21 cellular contexts compared by ENCODE assay signal in genomic region chr3:56136514-56136913, GRCh38.
DNase-seq lines count a peak whose midpoint lies in the region; ATAC-seq and TF ChIP-seq lines count a peak whose summit lies in the region.
"Had no signal": no experiment of that assay in that cellular context is flagged by ENCODE, and none has a peak within 500 bp of the region (broad histone marks: within the 10 kb centered on the region; RNA-seq: fewer than 3 reads in every experiment).

No MANE protein-coding gene starts in this region.

- CTCF ChIA-PET in SK-N-SH (lab: Yijun Ruan, JAX) = no interaction called here

- H3K4me3 ChIP-seq in SK-N-SH (ENCODE audit: low read depth in 2 of 2, low read length in 1 of 2) (no peak overlapping the region), Karpas-422 (ENCODE audit: low read length) (no peak overlapping the region), body of pancreas (no peak overlapping the region)
- H3K4me3 ChIP-seq: BLaER1, GM12878 had no signal

- H2AFZ ChIP-seq in SK-N-SH (ENCODE audit: low read depth) = no peak overlapping the region
- no peak overlapping the region for H2AFZ ChIP-seq in Karpas-422 (ENCODE audit: low read length)

- ATAC-seq in SK-N-SH treated with all-trans-retinoic acid at 6 μM for 48 hours (no peak), body of pancreas (no peak)
- ATAC-seq in stimulated activated effector memory CD8-positive, alpha-beta T cell treated with anti-CD3 and anti-CD28 coated beads, Interleukin-12 subunit alpha, Interleukin-12 subunit beta, amount 100 ng/mL, for 72 hours = no peak
- ATAC-seq: GM12878, HCT116, HepG2 had no signal

- H3K27ac Mint-ChIP-seq in nephron = peak overlapping the region; percentile 43 to 67 (median 49)
- H3K27ac Mint-ChIP-seq in stimulated activated effector memory CD8-positive, alpha-beta T cell treated with anti-CD3 and anti-CD28 coated beads, Interleukin-12 subunit alpha, Interleukin-12 subunit beta, amount 100 ng/mL, for 72 hours = no peak overlapping the region
- H3K27ac Mint-ChIP-seq: CD14-positive monocyte; CD4-positive, alpha-beta memory T cell; IgD-negative memory B cell had no signal

- peaks cover 19% of the 10 kb centered on the region for H3K4me1 Mint-ChIP-seq in nephron
- H3K4me1 Mint-ChIP-seq in stimulated activated effector memory CD8-positive, alpha-beta T cell treated with anti-CD3 and anti-CD28 coated beads, Interleukin-12 subunit alpha, Interleukin-12 subunit beta, amount 100 ng/mL, for 72 hours = no peaks in the 10 kb centered on the region
- H3K4me1 Mint-ChIP-seq: CD14-positive monocyte; CD4-positive, alpha-beta memory T cell; IgD-negative memory B cell had no signal

- no peaks in the 10 kb centered on the region for H3K9me3 Mint-ChIP-seq in nephron
- peaks cover 2% of the 10 kb centered on the region for H3K9me3 Mint-ChIP-seq in stimulated activated effector memory CD8-positive, alpha-beta T cell treated with anti-CD3 and anti-CD28 coated beads, Interleukin-12 subunit alpha, Interleukin-12 subunit beta, amount 100 ng/mL, for 72 hours

- no peak overlapping the region for H3K9ac ChIP-seq in SK-N-SH
- H3K9ac ChIP-seq in Karpas-422 (ENCODE audit: low read length) = no peak overlapping the region
- H3K9ac ChIP-seq: BLaER1 had no signal

- H3K27ac ChIP-seq in SK-N-SH (ENCODE audit: low read depth in 2 of 2, low read length in 1 of 2) (no peak overlapping the region), Karpas-422 (ENCODE audit: low read length) (no peak overlapping the region), body of pancreas (no peak overlapping the region)
- H3K27ac ChIP-seq: BLaER1 had no signal

- intact Hi-C loops in body of pancreas (cut with DNase I) = no loop called here

- no peak for TF ChIP-seq POLR2A in body of pancreas (IDR thresholded peaks at IDR 0.05)

- no peaks in the 10 kb centered on the region for H3K27me3 Mint-ChIP-seq in nephron (ENCODE audit: low read depth)
- H3K27me3 Mint-ChIP-seq: CD4-positive, alpha-beta memory T cell; IgD-negative memory B cell had no signal

- H3K9me2 ChIP-seq in SK-N-SH (no peaks in the 10 kb centered on the region), Karpas-422 (replicated peaks; ENCODE audit: insufficient read depth, low read length) (no peaks in the 10 kb centered on the region)

- no peak for DNase-seq in SK-N-SH
- DNase-seq in Karpas-422 = peak; percentile 2
- peak; percentile 12 for DNase-seq in putamen (ENCODE audit: low spot score)
- DNase-seq in stimulated activated effector memory CD8-positive, alpha-beta T cell treated with anti-CD3 and anti-CD28 coated beads, Interleukin-12 subunit alpha, Interleukin-12 subunit beta, amount 100 ng/mL, for 72 hours (ENCODE audit: low spot score in 2 of 2) = no peak
- DNase-seq in body of pancreas = no peak
- no peak for DNase-seq in UCSD-AML1 (lab: John Stamatoyannopoulos, UW; ENCODE audit: unreplicated experiment)
- DNase-seq: 8988T; Calu3; CD4-positive, alpha-beta memory T cell; DND-41; EL; GOT3; H7 had no signal

- TF ChIP-seq CTCF in SK-N-SH (IDR thresholded peaks at IDR 0.05) = no peak
- TF ChIP-seq CTCF in nephron (IDR thresholded peaks at IDR 0.05; ENCODE audit: unreplicated experiment in 3 of 3) = no peak
- TF ChIP-seq CTCF in body of pancreas (IDR thresholded peaks at IDR 0.05) = no peak

- no peaks in the 10 kb centered on the region for H3K79me2 ChIP-seq in SK-N-SH (ENCODE audit: insufficient read depth)
- no peaks in the 10 kb centered on the region for H3K79me2 ChIP-seq in Karpas-422 (ENCODE audit: low read length)

- WGBS in SK-N-SH (ENCODE audit: low lambda C conversion rate) = 39% methylated on average over 2 of the region's 2 CpGs
- 49 to 60% methylated on average over 2 of the region's 2 CpGs for WGBS in body of pancreas, 2 donors

- H3K36me3 Mint-ChIP-seq in nephron (ENCODE audit: low read depth) = no peaks in the 10 kb centered on the region
- H3K36me3 Mint-ChIP-seq in stimulated activated effector memory CD8-positive, alpha-beta T cell treated with anti-CD3 and anti-CD28 coated beads, Interleukin-12 subunit alpha, Interleukin-12 subunit beta, amount 100 ng/mL, for 72 hours = no peaks in the 10 kb centered on the region
- H3K36me3 Mint-ChIP-seq: CD14-positive monocyte; CD4-positive, alpha-beta memory T cell; IgD-negative memory B cell had no signal

- H3K27me3 ChIP-seq in SK-N-SH (ENCODE audit: insufficient read depth) = no peaks in the 10 kb centered on the region
- H3K27me3 ChIP-seq in Karpas-422 (ENCODE audit: low read length) = no peaks in the 10 kb centered on the region
- H3K27me3 ChIP-seq in body of pancreas = no peaks in the 10 kb centered on the region
- H3K27me3 ChIP-seq: BLaER1 had no signal

- H4K20me1 ChIP-seq in SK-N-SH (ENCODE audit: insufficient read depth) (no peaks in the 10 kb centered on the region), Karpas-422 (ENCODE audit: insufficient read depth, low read depth, low read length) (no peaks in the 10 kb centered on the region)
- H4K20me1 ChIP-seq: BLaER1 had no signal

- no peak overlapping the region for H3K4me3 Mint-ChIP-seq in nephron
- no peak overlapping the region for H3K4me3 Mint-ChIP-seq in stimulated activated effector memory CD8-positive, alpha-beta T cell treated with anti-CD3 and anti-CD28 coated beads, Interleukin-12 subunit alpha, Interleukin-12 subunit beta, amount 100 ng/mL, for 72 hours
- H3K4me3 Mint-ChIP-seq: CD14-positive monocyte; CD4-positive, alpha-beta memory T cell; IgD-negative memory B cell had no signal

- H3K4me1 ChIP-seq in SK-N-SH (ENCODE audit: control insufficient read depth in 1 of 2, insufficient read depth in 2 of 2, low read depth in 1 of 2, low read length in 1 of 2) = peaks cover 2 to 12% of the 10 kb centered on the region in 2 experiments
- H3K4me1 ChIP-seq in Karpas-422 (ENCODE audit: low read length) = no peaks in the 10 kb centered on the region
- H3K4me1 ChIP-seq in body of pancreas = no peaks in the 10 kb centered on the region
- H3K4me1 ChIP-seq: BLaER1 had no signal

- TF ChIP-seq EP300 in SK-N-SH (IDR thresholded peaks at IDR 0.05; ENCODE audit: borderline replicate concordance in 1 of 2, low read depth in 1 of 2, low read length in 1 of 2) = no peak

- H3K4me2 ChIP-seq in SK-N-SH (no peak overlapping the region), Karpas-422 (ENCODE audit: low read depth, low read length, poor library complexity, severe bottlenecking) (no peak overlapping the region)
- H3K4me2 ChIP-seq: BLaER1 had no signal

- peaks cover 22% of the 10 kb centered on the region for H3F3A ChIP-seq in SK-N-SH (replicated peaks; ENCODE audit: insufficient read depth)

- POLR2A ChIA-PET in SK-N-SH (lab: Yijun Ruan, JAX) = no interaction called here

- TF ChIP-seq RAD21 in SK-N-SH (IDR thresholded peaks at IDR 0.05; ENCODE audit: low read length) = no peak

- H3K9me3 ChIP-seq in SK-N-SH = no peaks in the 10 kb centered on the region
- no peaks in the 10 kb centered on the region for H3K9me3 ChIP-seq in Karpas-422 (ENCODE audit: low read length)
- H3K9me3 ChIP-seq in body of pancreas = no peaks in the 10 kb centered on the region
- H3K9me3 ChIP-seq: BLaER1 had no signal

- H3K36me3 ChIP-seq in SK-N-SH (replicated peaks in 1 of 2; ENCODE audit: control insufficient read depth in 1 of 2, insufficient read depth in 2 of 2, low read length in 1 of 2) (no peaks in the 10 kb centered on the region), Karpas-422 (ENCODE audit: insufficient read depth, low read length) (no peaks in the 10 kb centered on the region), body of pancreas (replicated peaks in 1 of 2; ENCODE audit: insufficient read depth in 1 of 2, low read depth in 2 of 2) (no peaks in the 10 kb centered on the region)
- H3K36me3 ChIP-seq: BLaER1 had no signal

TF ChIP-seq in SK-N-SH treated with all-trans-retinoic acid at 6 μM for 48 hours, 23 proteins besides CTCF, POLR2A, EP300 and RAD21:
- TF ChIP-seq CREB5 (CRISPR knock-in tag; IDR thresholded peaks at IDR 0.05; ENCODE audit: low read depth) = no peak
- TF ChIP-seq BACH2 (CRISPR knock-in tag; IDR thresholded peaks at IDR 0.05; ENCODE audit: borderline replicate concordance) = no peak
- no peak for TF ChIP-seq ARNTL (CRISPR knock-in tag; IDR thresholded peaks at IDR 0.05; ENCODE audit: borderline replicate concordance, low read depth)
- peak; percentile 63 for TF ChIP-seq ISL1 (CRISPR knock-in tag; IDR thresholded peaks at IDR 0.05)
- TF ChIP-seq PPARA (CRISPR knock-in tag; IDR thresholded peaks at IDR 0.05; ENCODE audit: borderline replicate concordance) = no peak
- no peak for TF ChIP-seq ZNF70 (CRISPR knock-in tag; IDR thresholded peaks at IDR 0.05)
- TF ChIP-seq GLIS3 (CRISPR knock-in tag; IDR thresholded peaks at IDR 0.05) = no peak

TF ChIP-seq in SK-N-SH, 30 proteins besides CTCF, POLR2A, EP300 and RAD21 (continues in another document):
- TF ChIP-seq ELF1 (IDR thresholded peaks at IDR 0.05) = no peak
- no peak for TF ChIP-seq RCOR1 (IDR thresholded peaks at IDR 0.05; ENCODE audit: low read length)
- no peak for TF ChIP-seq PBX3 (IDR thresholded peaks at IDR 0.05)
- TF ChIP-seq SIN3A (IDR thresholded peaks at IDR 0.05; ENCODE audit: borderline replicate concordance, low read depth, low read length) = no peak
- no peak for TF ChIP-seq USF2 (IDR thresholded peaks at IDR 0.05; ENCODE audit: borderline replicate concordance, low read depth, low read length)
- TF ChIP-seq YY1 (IDR thresholded peaks at IDR 0.05; ENCODE audit: low read depth) = no peak
- TF ChIP-seq GATA2 (CRISPR knock-in tag; IDR thresholded peaks at IDR 0.05) = no peak
- TF ChIP-seq EZH2phosphoT487 (IDR thresholded peaks at IDR 0.05; ENCODE audit: borderline replicate concordance, low read depth) = no peak
- TF ChIP-seq POLR2AphosphoS5 (IDR thresholded peaks at IDR 0.05; ENCODE audit: low read depth, low read length) = no peak
- TF ChIP-seq NFIC (IDR thresholded peaks at IDR 0.05; ENCODE audit: borderline replicate concordance) = no peak

Comparison
In these comparisons a context has a peak if more than half of its experiments do, and no peak if none do; other contexts are left out.
1. DNase-seq: peak in Karpas-422 (single experiment) and putamen (single experiment); none in SK-N-SH (single experiment), stimulated activated effector memory CD8-positive, alpha-beta T cell treated with anti-CD3 and anti-CD28 coated beads, Interleukin-12 subunit alpha, Interleukin-12 subunit beta, amount 100 ng/mL, for 72 hours (0 of 2), body of pancreas (0 of 4) and UCSD-AML1 (single experiment).